In genomic region chr1:235483090-235483489, GRCh38 we compare ENCODE assay signal across 29 cellular contexts.
"Had no signal": no experiment of that assay in that cellular context is flagged by ENCODE, and none has a peak within 500 bp of the region (broad histone marks: within the 10 kb centered on the region; RNA-seq: fewer than 3 reads in every experiment).

No MANE protein-coding gene starts in this region.

- H3K27ac Mint-ChIP-seq: stimulated activated effector memory CD8-positive, alpha-beta T cell treated with anti-CD3 and anti-CD28 coated beads, Interleukin-12 subunit alpha, Interleukin-12 subunit beta, amount 100 ng/mL, for 72 hours; stimulated activated memory B cell treated with anti-CD40 and anti-IgM and Interleukin-4, amounts not matched to agents 10 μg/mL and 1 μg/mL and 100 μg/mL, for 72 hours; stimulated activated naive B cell treated with anti-CD40 and anti-IgM and Interleukin-4, amounts not matched to agents 10 μg/mL and 1 μg/mL and 100 μg/mL, for 72 hours; stimulated activated naive CD8-positive, alpha-beta T cell treated with anti-CD3 and anti-CD28 coated beads, Interleukin-15, amount 100 ng/mL, for 72 hours; stimulated activated naive CD8-positive, alpha-beta T cell treated with anti-CD3 and anti-CD28 coated beads, Interleukin-15, Interleukin-2, amounts not matched to agents 100 ng/mL and 50 ng/mL, for 24 hours; type B pancreatic cell had no signal

- ATAC-seq: stimulated activated effector memory CD8-positive, alpha-beta T cell treated with anti-CD3 and anti-CD28 coated beads, Interleukin-12 subunit alpha, Interleukin-12 subunit beta, amount 100 ng/mL, for 72 hours; stimulated activated memory B cell treated with anti-CD40 and anti-IgM and Interleukin-4, amounts not matched to agents 10 μg/mL and 1 μg/mL and 100 μg/mL, for 72 hours; stimulated activated naive B cell treated with anti-CD40 and anti-IgM and Interleukin-4, amounts not matched to agents 10 μg/mL and 1 μg/mL and 100 μg/mL, for 72 hours; stimulated activated naive CD8-positive, alpha-beta T cell treated with anti-CD3 and anti-CD28 coated beads, Interleukin-15, amount 100 ng/mL, for 72 hours; stimulated activated naive CD8-positive, alpha-beta T cell treated with anti-CD3 and anti-CD28 coated beads, Interleukin-15, Interleukin-2, amounts not matched to agents 100 U/mL and 50 U/mL, for 24 hours; upper lobe of right lung had no signal

- H3K36me3 ChIP-seq: uterus had no signal

- H3K4me1 ChIP-seq: suprapubic skin, testis, thyroid gland, tibial artery, tibial nerve, transverse colon, upper lobe of left lung, upper lobe of right lung, uterus, vagina had no signal

- H3K27me3 ChIP-seq: stomach, suprapubic skin, testis, thyroid gland, tibial artery, tibial nerve, transverse colon, upper lobe of left lung, upper lobe of right lung, uterus, vagina had no signal

- H3K9me3 Mint-ChIP-seq: stimulated activated effector memory CD8-positive, alpha-beta T cell treated with anti-CD3 and anti-CD28 coated beads, Interleukin-12 subunit alpha, Interleukin-12 subunit beta, amount 100 ng/mL, for 72 hours; stimulated activated naive CD8-positive, alpha-beta T cell treated with anti-CD3 and anti-CD28 coated beads, Interleukin-15, amount 100 ng/mL, for 72 hours; type B pancreatic cell had no signal

- FAIRE-seq: urothelium cell line had no signal

- DNase-seq: stimulated activated CD4-positive, alpha-beta T cell treated with anti-CD3 and anti-CD28 coated beads, Interleukin-2, amount 100 ng/mL, for 48 hours; stimulated activated CD4-positive, alpha-beta T cell treated with anti-CD3 and anti-CD28 coated beads, Interleukin-4, amount 100 ng/mL, for 1 hour; stimulated activated CD4-positive, alpha-beta T cell treated with anti-CD3 and anti-CD28 coated beads, Interleukin-4, amount 100 ng/mL, for 24 hours; stimulated activated CD4-positive, alpha-beta T cell treated with anti-CD3 and anti-CD28 coated beads, Interleukin-4, amount 100 ng/mL, for 4 hours; stimulated activated CD8-positive, alpha-beta memory T cell treated with anti-CD3 and anti-CD28 coated beads, Interleukin-4, amount 100 ng/mL, for 48 hours; stimulated activated naive B cell treated with anti-CD40 and anti-IgM and Interleukin-4, amounts not matched to agents 10 μg/mL and 1 μg/mL and 100 μg/mL, for 72 hours; stimulated activated naive CD4-positive, alpha-beta T cell; stimulated activated naive CD4-positive, alpha-beta T cell treated with Interleukin-2 at 50 U/mL for 16 hours; stimulated activated naive CD8-positive, alpha-beta T cell treated with anti-CD3 and anti-CD28 coated beads, Interleukin-15, amount 100 ng/mL, for 72 hours; stimulated activated naive CD8-positive, alpha-beta T cell treated with anti-CD3 and anti-CD28 coated beads, Interleukin-15, Interleukin-2, amounts not matched to agents 100 U/mL and 50 U/mL, for 24 hours; stomach; substantia nigra; testis; thyroid gland; tibial artery; transverse colon; trophoblast cell; upper lobe of left lung; upper lobe of right lung; uterus had no signal

- H3K9me3 ChIP-seq: stomach, suprapubic skin, testis, thoracic aorta, thyroid gland, tibial artery, tibial nerve, transverse colon, upper lobe of left lung, upper lobe of right lung, uterus, vagina had no signal

- H3K27me3 Mint-ChIP-seq: stimulated activated memory B cell treated with anti-CD40 and anti-IgM and Interleukin-4, amounts not matched to agents 10 μg/mL and 1 μg/mL and 100 μg/mL, for 72 hours; stimulated activated naive B cell treated with anti-CD40 and anti-IgM and Interleukin-4, amounts not matched to agents 10 μg/mL and 1 μg/mL and 100 μg/mL, for 72 hours; stimulated activated naive CD8-positive, alpha-beta T cell treated with anti-CD3 and anti-CD28 coated beads, Interleukin-15, amount 100 ng/mL, for 72 hours; stimulated activated naive CD8-positive, alpha-beta T cell treated with anti-CD3 and anti-CD28 coated beads, Interleukin-15, Interleukin-2, amounts not matched to agents 100 ng/mL and 50 ng/mL, for 24 hours; type B pancreatic cell had no signal

- H3K27ac ChIP-seq: stomach, suprapubic skin, testis, thoracic aorta, thyroid gland, tibial artery, tibial nerve, transverse colon, upper lobe of left lung, upper lobe of right lung, uterus, vagina had no signal

- H3K4me3 ChIP-seq: stomach, suprapubic skin, testis, thoracic aorta, thyroid gland, tibial artery, tibial nerve, transverse colon, upper lobe of left lung, upper lobe of right lung, uterus, vagina had no signal

- H3K4me3 Mint-ChIP-seq: stimulated activated effector memory CD8-positive, alpha-beta T cell treated with anti-CD3 and anti-CD28 coated beads, Interleukin-12 subunit alpha, Interleukin-12 subunit beta, amount 100 ng/mL, for 72 hours; stimulated activated memory B cell treated with anti-CD40 and anti-IgM and Interleukin-4, amounts not matched to agents 10 μg/mL and 1 μg/mL and 100 μg/mL, for 72 hours; stimulated activated naive B cell treated with anti-CD40 and anti-IgM and Interleukin-4, amounts not matched to agents 10 μg/mL and 1 μg/mL and 100 μg/mL, for 72 hours; stimulated activated naive CD8-positive, alpha-beta T cell treated with anti-CD3 and anti-CD28 coated beads, Interleukin-15, amount 100 ng/mL, for 72 hours; stimulated activated naive CD8-positive, alpha-beta T cell treated with anti-CD3 and anti-CD28 coated beads, Interleukin-15, Interleukin-2, amounts not matched to agents 100 ng/mL and 50 ng/mL, for 24 hours; type B pancreatic cell had no signal

- H3K4me1 Mint-ChIP-seq: stimulated activated effector memory CD8-positive, alpha-beta T cell treated with anti-CD3 and anti-CD28 coated beads, Interleukin-12 subunit alpha, Interleukin-12 subunit beta, amount 100 ng/mL, for 72 hours; stimulated activated memory B cell treated with anti-CD40 and anti-IgM and Interleukin-4, amounts not matched to agents 10 μg/mL and 1 μg/mL and 100 μg/mL, for 72 hours; stimulated activated naive B cell treated with anti-CD40 and anti-IgM and Interleukin-4, amounts not matched to agents 10 μg/mL and 1 μg/mL and 100 μg/mL, for 72 hours; stimulated activated naive CD8-positive, alpha-beta T cell treated with anti-CD3 and anti-CD28 coated beads, Interleukin-15, amount 100 ng/mL, for 72 hours had no signal
